In the genomic region with DNA sequence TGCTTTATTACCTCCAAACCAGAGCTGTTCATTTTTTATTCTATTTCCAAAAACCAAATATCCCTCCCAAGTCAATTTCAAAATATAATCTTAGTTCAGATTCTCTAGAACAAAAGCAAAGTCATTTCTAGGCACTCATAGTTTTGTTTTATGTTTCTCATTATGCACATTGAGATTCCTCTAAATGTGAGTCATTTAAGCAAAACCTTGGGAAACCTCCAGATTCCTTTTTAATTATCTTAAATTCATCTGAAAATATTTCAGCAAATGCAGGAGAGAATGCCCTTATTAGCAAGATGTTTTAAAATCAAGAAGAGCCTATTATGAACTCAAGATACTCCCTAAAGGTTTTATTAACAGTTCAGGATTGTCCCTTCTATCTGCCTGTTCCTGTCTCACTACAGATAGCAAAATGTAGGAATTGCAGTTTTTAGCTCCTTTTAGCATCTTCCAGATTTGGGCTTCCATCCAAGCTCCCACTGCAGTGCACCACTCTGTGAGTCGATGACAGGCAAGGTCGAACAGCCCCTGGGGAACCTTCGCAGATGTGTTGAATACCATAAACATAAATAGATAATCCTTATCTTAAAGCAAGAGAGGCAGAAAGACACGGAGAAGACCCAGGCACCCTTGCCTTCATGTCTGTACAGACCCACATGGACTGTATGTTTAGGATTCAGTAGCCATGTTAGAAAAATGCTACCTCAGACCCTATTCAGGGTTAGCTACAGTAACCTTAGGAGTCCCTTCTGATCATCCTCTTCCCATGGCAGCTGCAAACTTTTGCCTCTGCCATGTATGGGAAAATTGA, we compare ENCODE assay signal across 18 cellular contexts. TPM values are rescaled to one million over a fixed set of nuclear protein-coding genes. Genes with fewer than 3 reads are reported as not detected.
DNase-seq lines count a peak whose midpoint lies in the region; ATAC-seq and TF ChIP-seq lines count a peak whose summit lies in the region.
"Had no signal": no experiment of that assay in that cellular context is flagged by ENCODE, and none has a peak within 500 bp of the region (broad histone marks: within the 10 kb centered on the region; RNA-seq: fewer than 3 reads in every experiment).

No MANE protein-coding gene starts in this region.

- no peak overlapping the region for H3K27ac Mint-ChIP-seq in activated naive CD4-positive, alpha-beta T cell treated with anti-CD3 and anti-CD28 coated beads for 36 hours
- H3K27ac Mint-ChIP-seq: activated CD4-positive, alpha-beta T cell treated with anti-CD3 and anti-CD28 coated beads, Interleukin-2, amount 10 ng/mL, durations not matched to agents 7 days and 5 days; activated T-cell treated with anti-CD3 and anti-CD28 coated beads, Interleukin-2, amount 50 U/mL, for 72 hours; progenitor cell of endocrine pancreas; T-helper 17 cell had no signal

- peaks cover 3% of the 10 kb centered on the region for H3F3A ChIP-seq in PC-3 (ENCODE audit: low read length, unreplicated experiment)

- H3K4me3 ChIP-seq in BE2C (ENCODE audit: low read depth, low read length): no peak overlapping the region
- H3K4me3 ChIP-seq in PC-3 (ENCODE audit: low read length): peak overlapping the region; percentile 42; the same call in 1 of the 2 replicates
- H3K4me3 ChIP-seq in cardiac fibroblast (replicated peaks in 1 of 2; ENCODE audit: low read depth in 2 of 2, low read length in 2 of 2): peak overlapping the region in 1 of 2 donors; percentile 5
- H3K4me3 ChIP-seq in mesenchymal stem cell (ENCODE audit: insufficient read depth in 1 of 2, low read depth in 1 of 2, low read length in 2 of 2): peak overlapping the region in 1 of 2 experiments; percentile 62
- H3K4me3 ChIP-seq: thoracic aorta had no signal

- H3K36me3 ChIP-seq in BE2C (no peaks in the 10 kb centered on the region), PC-3 (ENCODE audit: low read depth, low read length) (no peaks in the 10 kb centered on the region), mesenchymal stem cell (ENCODE audit: control insufficient read depth in 1 of 2, insufficient read depth in 2 of 2, low read depth in 1 of 2, low read length in 2 of 2) (no peaks in the 10 kb centered on the region)
- H3K36me3 ChIP-seq: thoracic aorta had no signal

- no peaks in the 10 kb centered on the region for H3K4me1 ChIP-seq in BE2C
- H3K4me1 ChIP-seq in PC-3 (ENCODE audit: insufficient read depth, low read length): peaks cover 31% of the 10 kb centered on the region
- H3K4me1 ChIP-seq in mesenchymal stem cell (ENCODE audit: control insufficient read depth, insufficient read depth, low read depth, low read length): peaks cover 2% of the 10 kb centered on the region

- no peak overlapping the region for H3K4me3 Mint-ChIP-seq in activated naive CD4-positive, alpha-beta T cell treated with anti-CD3 and anti-CD28 coated beads for 36 hours
- H3K4me3 Mint-ChIP-seq: activated CD4-positive, alpha-beta T cell treated with anti-CD3 and anti-CD28 coated beads, Interleukin-2, amount 10 ng/mL, durations not matched to agents 7 days and 5 days; activated T-cell treated with anti-CD3 and anti-CD28 coated beads, Interleukin-2, amount 50 U/mL, for 72 hours; T-helper 17 cell had no signal

- H3K9me2 ChIP-seq in PC-3 (replicated peaks; ENCODE audit: low read length): no peaks in the 10 kb centered on the region

- DNase-seq in BE2C: peak; percentile 26
- peak; percentile 27 for DNase-seq in PC-3
- peak; percentile 57 to 75 for DNase-seq in cardiac fibroblast (ENCODE audit: low read depth in 2 of 2)
- DNase-seq in mesenchymal stem cell: peak; percentile 21
- DNase-seq in activated naive CD4-positive, alpha-beta T cell treated with anti-CD3 and anti-CD28 coated beads for 36 hours: no peak
- DNase-seq in RPMI8226: no peak
- no peak for DNase-seq in DMS79 (lab: John Stamatoyannopoulos, UW)
- no peak for DNase-seq in DMS53 (lab: John Stamatoyannopoulos, UW)
- DNase-seq: activated CD4-positive, alpha-beta T cell treated with anti-CD3 and anti-CD28 coated beads, Interleukin-2, amount 10 ng/mL, durations not matched to agents 7 days and 5 days; activated T-cell treated with anti-CD3 and anti-CD28 coated beads, Interleukin-2, amount 50 U/mL, for 72 hours; KBM-7; kidney; NCI-H1436 treated with DMSO at 0.1 percent for 48 hours; NCI-H524; T-helper 17 cell had no signal

- H3K79me1 ChIP-seq in mesenchymal stem cell (replicated peaks; ENCODE audit: low read length, poor library complexity, severe bottlenecking): no peaks in the 10 kb centered on the region

- H3K4me1 Mint-ChIP-seq in activated naive CD4-positive, alpha-beta T cell treated with anti-CD3 and anti-CD28 coated beads for 36 hours (ENCODE audit: low read depth): no peaks in the 10 kb centered on the region
- H3K4me1 Mint-ChIP-seq: activated CD4-positive, alpha-beta T cell treated with anti-CD3 and anti-CD28 coated beads, Interleukin-2, amount 10 ng/mL, durations not matched to agents 7 days and 5 days; T-helper 17 cell had no signal

- no TSS peak for BruUV-seq in PC-3 (replicated peaks; lab: Mats Ljungman, UMichigan)

- H4K20me1 ChIP-seq in PC-3 (ENCODE audit: low read length): no peaks in the 10 kb centered on the region

- H3K9me3 ChIP-seq in BE2C: no peaks in the 10 kb centered on the region
- H3K9me3 ChIP-seq in PC-3 (ENCODE audit: low read length): no peaks in the 10 kb centered on the region
- H3K9me3 ChIP-seq in mesenchymal stem cell (ENCODE audit: control insufficient read depth, low read length): no peaks in the 10 kb centered on the region
- H3K9me3 ChIP-seq: thoracic aorta had no signal

- H4K8ac ChIP-seq in mesenchymal stem cell (ENCODE audit: low read length): no peak overlapping the region

- peak overlapping the region; percentile 73 for H2BK5ac ChIP-seq in mesenchymal stem cell (ENCODE audit: low read depth, low read length, poor library complexity, severe bottlenecking)

- H2BK12ac ChIP-seq in mesenchymal stem cell (ENCODE audit: low read length in 2 of 2): no peak overlapping the region

- no peak overlapping the region for H3K18ac ChIP-seq in mesenchymal stem cell (ENCODE audit: low read depth in 1 of 2, low read length in 2 of 2)

- no peak overlapping the region for H2BK15ac ChIP-seq in mesenchymal stem cell (ENCODE audit: low read depth, poor library complexity, severe bottlenecking)

- no peaks in the 10 kb centered on the region for H3K9me3 Mint-ChIP-seq in activated naive CD4-positive, alpha-beta T cell treated with anti-CD3 and anti-CD28 coated beads for 36 hours
- H3K9me3 Mint-ChIP-seq: activated CD4-positive, alpha-beta T cell treated with anti-CD3 and anti-CD28 coated beads, Interleukin-2, amount 10 ng/mL, durations not matched to agents 7 days and 5 days had no signal

- H2BK120ac ChIP-seq in mesenchymal stem cell (ENCODE audit: low read depth, low read length): no peak overlapping the region

- peak; percentile 35 for ATAC-seq in PC-3
- ATAC-seq: activated T-cell treated with anti-CD3 and anti-CD28 coated beads, Interleukin-2, amount 50 U/mL, for 72 hours; T-helper 17 cell had no signal

- no peak overlapping the region for H2AFZ ChIP-seq in PC-3 (ENCODE audit: low read length)
- no peak overlapping the region for H2AFZ ChIP-seq in mesenchymal stem cell (ENCODE audit: low read depth, low read length)

- peak overlapping the region; percentile 69 for H3K9ac ChIP-seq in PC-3 (ENCODE audit: low read length)
- H3K9ac ChIP-seq in mesenchymal stem cell (ENCODE audit: low read length): peak overlapping the region; percentile 86

- no peaks in the 10 kb centered on the region for H3K36me3 Mint-ChIP-seq in activated naive CD4-positive, alpha-beta T cell treated with anti-CD3 and anti-CD28 coated beads for 36 hours (ENCODE audit: low read depth)

- TF ChIP-seq CTCF in BE2C (IDR thresholded peaks at IDR 0.05; ENCODE audit: low read depth, low read length) (no peak), PC-3 (conservative IDR thresholded peaks at IDR 0.05; ENCODE audit: low read depth, low read length) (no peak), cardiac fibroblast (IDR thresholded peaks at IDR 0.05; ENCODE audit: low read depth, low read length) (no peak)

- CTCF ChIA-PET in PC-3 (lab: Charles Lee): interaction anchor here (1.4 kb wide), 1 partner anchor 26 kb away, joined by 3 read pairs; no protein-coding TSS in a partner anchor
- CTCF ChIA-PET in activated naive CD4-positive, alpha-beta T cell treated with anti-CD3 and anti-CD28 coated beads for 36 hours (lab: Charles Lee): interaction anchor here (0.6 kb wide), 1 partner anchor 182 kb away, joined by 5 read pairs; no protein-coding TSS in a partner anchor

- intact Hi-C loops in PC-3 (cut with micrococcal nuclease): loop anchor here (1.0 to 2.0 kb wide), 2 partner anchors 22 to 203 kb away; no protein-coding TSS in a partner anchor
- intact Hi-C loops in activated naive CD4-positive, alpha-beta T cell treated with anti-CD3 and anti-CD28 coated beads for 36 hours (cut with micrococcal nuclease): no loop called here

- H2AK5ac ChIP-seq in mesenchymal stem cell (ENCODE audit: low read length, severe bottlenecking): no peak overlapping the region

- no peaks in the 10 kb centered on the region for H3K79me2 ChIP-seq in PC-3 (ENCODE audit: low read length)

- no CpG with 5 or more reads among the region's 4 CpGs for WGBS in mesenchymal stem cell

- POLR2A ChIA-PET in PC-3 (lab: Charles Lee; ENCODE audit: unreplicated experiment): interaction anchor here (0.7 kb wide), 1 partner anchor 67 kb away, joined by 7 read pairs; a partner anchor contains a TSS

- H3K4me2 ChIP-seq in PC-3 (ENCODE audit: low read length) (peak overlapping the region; percentile 75), mesenchymal stem cell (ENCODE audit: low read length, poor library complexity, severe bottlenecking) (no peak overlapping the region)

- H4K91ac ChIP-seq in mesenchymal stem cell (ENCODE audit: low read length): no peak overlapping the region

- H3K14ac ChIP-seq in mesenchymal stem cell (ENCODE audit: low read length in 2 of 2): no peak overlapping the region

- H3K23ac ChIP-seq in mesenchymal stem cell (ENCODE audit: low read length in 2 of 2): no peak overlapping the region

- H3K27me3 ChIP-seq in BE2C (no peaks in the 10 kb centered on the region), PC-3 (ENCODE audit: low read length) (no peaks in the 10 kb centered on the region), mesenchymal stem cell (ENCODE audit: control insufficient read depth in 1 of 2, insufficient read depth in 1 of 2, low read length in 2 of 2) (no peaks in the 10 kb centered on the region)

- H3K27ac ChIP-seq in PC-3 (ENCODE audit: low read length): peak overlapping the region; percentile 93
- H3K27ac ChIP-seq in mesenchymal stem cell (ENCODE audit: low read length, poor library complexity, severe bottlenecking): peak overlapping the region; percentile 81
- H3K27ac ChIP-seq: C4-2B, thoracic aorta had no signal

- no peak overlapping the region for H3K4ac ChIP-seq in mesenchymal stem cell (ENCODE audit: low read depth in 1 of 2, low read length in 2 of 2)

- H3K27me3 Mint-ChIP-seq in activated naive CD4-positive, alpha-beta T cell treated with anti-CD3 and anti-CD28 coated beads for 36 hours (ENCODE audit: low read depth): no peaks in the 10 kb centered on the region
- H3K27me3 Mint-ChIP-seq: activated CD4-positive, alpha-beta T cell treated with anti-CD3 and anti-CD28 coated beads, Interleukin-2, amount 10 ng/mL, durations not matched to agents 7 days and 5 days; progenitor cell of endocrine pancreas; T-helper 17 cell had no signal

RNA-seq across cellular contexts. Expression of a gene that starts 11.3 kb away (rescaled TPM):
- polyA plus RNA-seq in BE2C (2012; ENCODE audit: insufficient read depth, insufficient read length, low read depth): 0.29 TPM
- total RNA-seq in PC-3 (2014; rRNA removed): 73.7 and 74.3 TPM in 2 replicates
- 1.7 TPM for polyA plus RNA-seq in mesenchymal stem cell (2013, experiment 1 of 2)
- 1.7 TPM for polyA plus RNA-seq in mesenchymal stem cell (2013, experiment 2 of 2)
- 10 to 100 TPM; 10.1 to 11.1 TPM for total RNA-seq in activated naive CD4-positive, alpha-beta T cell treated with anti-CD3 and anti-CD28 coated beads for 36 hours

Comparison
In these comparisons a context has a peak if more than half of its experiments do, and no peak if none do; other contexts are left out.
1. DNase-seq: peak in BE2C (single experiment), PC-3 (single experiment), cardiac fibroblast (2 of 2) and mesenchymal stem cell (single experiment); none in activated naive CD4-positive, alpha-beta T cell treated with anti-CD3 and anti-CD28 coated beads for 36 hours (single experiment), RPMI8226 (single experiment), DMS79 (single experiment) and DMS53 (single experiment).